Comparison of ENCODE assay signal across 16 cellular contexts in the genomic region with DNA sequence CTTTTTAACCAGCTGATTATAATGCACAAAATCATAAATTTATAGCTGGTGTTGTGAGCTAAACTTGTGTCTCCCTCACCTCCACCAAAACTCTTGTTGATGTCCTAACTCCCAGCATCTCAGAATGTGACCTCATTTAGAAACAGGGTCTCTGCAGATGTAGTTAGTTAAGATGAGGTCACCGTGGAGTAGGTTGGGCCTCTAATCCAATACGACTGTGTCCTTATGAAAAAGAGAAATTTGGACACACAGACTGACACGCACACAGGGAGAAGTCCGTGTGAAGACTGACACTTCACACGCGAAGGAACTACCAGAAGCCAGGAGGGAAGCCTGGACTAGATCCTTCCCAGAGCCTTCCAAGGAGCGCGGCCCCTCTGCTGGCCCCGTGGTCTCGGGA. TPM values are rescaled to one million over a fixed set of nuclear protein-coding genes. Genes with fewer than 3 reads are reported as not detected.
DNase-seq lines count a peak whose midpoint lies in the region; ATAC-seq and TF ChIP-seq lines count a peak whose summit lies in the region.
"Had no signal": no experiment of that assay in that cellular context is flagged by ENCODE, and none has a peak within 500 bp of the region (broad histone marks: within the 10 kb centered on the region; RNA-seq: fewer than 3 reads in every experiment).

No MANE protein-coding gene starts in this region.

- H3K4me3 Mint-ChIP-seq in memory B cell (no peak overlapping the region), Calu3 (ENCODE audit: low read depth, unreplicated experiment) (no peak overlapping the region)
- H3K4me3 Mint-ChIP-seq: CD14-positive monocyte had no signal

- DNase-seq in GM23248 (no peak), memory B cell (ENCODE audit: low spot score in 2 of 2) (no peak), thyroid gland (no peak), AG08395 (ENCODE audit: low spot score) (no peak), omental fat pad (ENCODE audit: low spot score) (no peak), Calu3 (no peak)
- DNase-seq: AML-193, H7, NCI-H1105 treated with DMSO at 0.1 percent for 48 hours, NCI-H1694 treated with DMSO at 0.1 percent for 48 hours, NCI-H510A treated with DMSO at 0.1 percent for 48 hours, NCI-H774, PC-3 had no signal

- H4K20me1 ChIP-seq in GM23248 (ENCODE audit: insufficient read depth), result no peaks in the 10 kb centered on the region
- no peaks in the 10 kb centered on the region for H4K20me1 ChIP-seq in KMS-11 (ENCODE audit: insufficient read depth)

- peaks cover 45% of the 10 kb centered on the region for H3K4me1 ChIP-seq in GM23248 (ENCODE audit: insufficient read depth)
- H3K4me1 ChIP-seq in KMS-11 (ENCODE audit: low read depth, poor library complexity, severe bottlenecking), result peaks cover 98% of the 10 kb centered on the region
- H3K4me1 ChIP-seq in thyroid gland, result peaks cover 7 to 14% of the 10 kb centered on the region in 2 donors

- TF ChIP-seq CTCF in KMS-11 (conservative IDR thresholded peaks at IDR 0.05; ENCODE audit: low read depth, low read length), result no peak
- TF ChIP-seq CTCF in thyroid gland (IDR thresholded peaks at IDR 0.05), result no peak
- no peak for TF ChIP-seq CTCF in omental fat pad (IDR thresholded peaks at IDR 0.05)
- TF ChIP-seq CTCF in Calu3 (IDR thresholded peaks at IDR 0.05; ENCODE audit: unreplicated experiment), result no peak

- H3K27me3 Mint-ChIP-seq in memory B cell (no peaks in the 10 kb centered on the region), Calu3 (ENCODE audit: unreplicated experiment) (no peaks in the 10 kb centered on the region)

- H3K4me3 ChIP-seq in GM23248, result no peak overlapping the region
- H3K4me3 ChIP-seq in KMS-11 (IDR thresholded peaks at IDR 0.05; ENCODE audit: insufficient read depth, low read depth, low read length), result no peak overlapping the region
- H3K4me3 ChIP-seq in thyroid gland (replicated peaks in 1 of 3), result no peak overlapping the region

- CTCF ChIA-PET in Calu3 (lab: Charles Lee), result no interaction called here

- H3K36me3 ChIP-seq in GM23248 (ENCODE audit: low read depth), result peaks cover 25% of the 10 kb centered on the region
- no peaks in the 10 kb centered on the region; the same call in 1 of the 2 replicates for H3K36me3 ChIP-seq in KMS-11 (ENCODE audit: insufficient read depth)
- H3K36me3 ChIP-seq in thyroid gland, result peaks cover 0 to 4% of the 10 kb centered on the region in 2 donors

- H3K27ac Mint-ChIP-seq in memory B cell, result peak overlapping the region; percentile 28
- H3K27ac Mint-ChIP-seq in Calu3 (ENCODE audit: unreplicated experiment), result no peak overlapping the region

- intact Hi-C loops in thyroid gland (cut with DNase I), result no loop called here
- intact Hi-C loops in Calu3 (cut with micrococcal nuclease; ENCODE audit: unreplicated experiment), result no loop called here

- no peak for TF ChIP-seq POLR2A in thyroid gland (IDR thresholded peaks at IDR 0.05)

- H3F3A ChIP-seq in GM23248 (ENCODE audit: insufficient read depth), result peaks cover 76% of the 10 kb centered on the region

- H3K9me3 Mint-ChIP-seq in memory B cell (no peaks in the 10 kb centered on the region), Calu3 (ENCODE audit: low read depth, unreplicated experiment) (no peaks in the 10 kb centered on the region)
- H3K9me3 Mint-ChIP-seq: CD14-positive monocyte had no signal

- H3K27ac ChIP-seq in GM23248 (peak overlapping the region; percentile 40; the same call in 1 of the 2 replicates), KMS-11 (peak overlapping the region; percentile 84), thyroid gland (peak overlapping the region; percentile 54 to 62 (median 58))
- H3K27ac ChIP-seq: RWPE1 had no signal

- H3K4me2 ChIP-seq in GM23248 (ENCODE audit: unreplicated experiment) (no peak overlapping the region), KMS-11 (peak overlapping the region; percentile 90)

- no TSS peak for BruUV-seq in Calu3 (replicated peaks; lab: Mats Ljungman, UMichigan)

- peaks cover 9% of the 10 kb centered on the region for H3K36me3 Mint-ChIP-seq in memory B cell
- no peaks in the 10 kb centered on the region for H3K36me3 Mint-ChIP-seq in Calu3 (ENCODE audit: insufficient read depth, unreplicated experiment)

- H3K9me2 ChIP-seq in GM23248 (ENCODE audit: insufficient read depth), result no peaks in the 10 kb centered on the region

- no peak overlapping the region for H3K9ac ChIP-seq in GM23248
- H3K9ac ChIP-seq in KMS-11, result peak overlapping the region; percentile 40

- H3K9me3 ChIP-seq in GM23248 (ENCODE audit: low read depth) (no peaks in the 10 kb centered on the region), thyroid gland (no peaks in the 10 kb centered on the region)

- H2AFZ ChIP-seq in GM23248, result no peak overlapping the region
- H2AFZ ChIP-seq in KMS-11 (ENCODE audit: low read depth), result no peak overlapping the region

- in situ Hi-C loops in GM23248 (cut with MboI), result no loop called here

- H3K79me2 ChIP-seq in GM23248 (ENCODE audit: insufficient read depth) (peaks cover 100% of the 10 kb centered on the region), KMS-11 (ENCODE audit: insufficient read depth, low read depth) (peaks cover 82% of the 10 kb centered on the region)

- WGBS in GM23248 (ENCODE audit: low coverage in 1 of 2, low lambda C conversion rate in 2 of 2, missing lambda C conversion rate in 2 of 2), 2 experiments, result 92 to 94% methylated on average over 10 of the region's 10 CpGs
- WGBS in thyroid gland, 2 donors, result 94 to 96% methylated on average over 10 of the region's 10 CpGs

- ATAC-seq in memory B cell (ENCODE audit: low read depth) (no peak), omental fat pad (ENCODE audit: low FRiP score) (no peak)
- ATAC-seq: PC-3 had no signal

- no peaks in the 10 kb centered on the region for H3K27me3 ChIP-seq in GM23248 (replicated peaks; ENCODE audit: insufficient read depth)
- no peaks in the 10 kb centered on the region for H3K27me3 ChIP-seq in KMS-11 (ENCODE audit: insufficient read depth, low read depth)
- no peaks in the 10 kb centered on the region for H3K27me3 ChIP-seq in thyroid gland

- H3K4me1 Mint-ChIP-seq in memory B cell, result peaks cover 8% of the 10 kb centered on the region
- no peaks in the 10 kb centered on the region for H3K4me1 Mint-ChIP-seq in Calu3 (ENCODE audit: low read depth, unreplicated experiment)

RNA-seq across cellular contexts. Expression of gene TRAM2, which starts 46.5 kb away (rescaled TPM):
- 174 and 182 TPM in 2 replicates for total RNA-seq in GM23248 (2014; rRNA removed; shearing (Covaris generic))
- polyA plus RNA-seq in GM23248 (2016; fragmentation: Nextera tagmentation; extraction: Ambion mirVana), result 141 and 145 TPM in 2 replicates
- total RNA-seq in thyroid gland, result 10 to 100 TPM; 16.5 to 21.8 (median 19.7) TPM
- total RNA-seq in omental fat pad, result 10 to 100 TPM; 17.8 to 29.8 (median 26.3) TPM
- total RNA-seq in Calu3 (2022), result 10.7 and 12.8 TPM in 2 replicates
